In the genomic region with DNA sequence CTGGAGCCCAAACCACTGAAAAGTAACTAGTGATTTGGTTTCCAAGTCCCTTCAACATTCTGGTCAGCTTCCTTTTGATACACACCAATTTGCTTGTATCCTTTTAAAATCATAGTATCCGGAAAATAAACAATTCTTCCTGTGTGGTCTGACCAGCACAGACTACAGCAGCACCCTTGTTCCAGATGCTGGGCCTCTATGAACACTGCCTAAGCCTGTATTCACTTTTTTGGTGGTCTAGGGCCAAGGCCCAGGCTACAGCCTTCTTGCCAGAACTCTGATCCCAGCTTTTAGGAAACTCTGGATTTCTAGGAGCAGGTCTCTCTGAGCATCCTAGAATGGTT, we compare ENCODE assay signal across 1 cellular context.
A peak's percentile ranks its signal among the peaks of the same experiment; 100 is the strongest.
TF ChIP-seq lines count a peak whose summit lies in the region.

No MANE protein-coding gene starts in this region.

TF ChIP-seq in endothelial cell of umbilical vein, 7 proteins besides CTCF, POLR2A, EP300 and RAD21:
- TF ChIP-seq GATA2 (IDR thresholded peaks at IDR 0.05; ENCODE audit: insufficient read depth, insufficient read length, low read depth, low read length), result no peak
- TF ChIP-seq, protein P1, sequence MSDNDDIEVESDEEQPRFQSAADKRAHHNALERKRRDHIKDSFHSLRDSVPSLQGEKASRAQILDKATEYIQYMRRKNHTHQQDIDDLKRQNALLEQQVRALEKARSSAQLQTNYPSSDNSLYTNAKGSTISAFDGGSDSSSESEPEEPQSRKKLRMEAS (IDR thresholded peaks at IDR 0.05; ENCODE audit: insufficient read depth, insufficient read length), result no peak
- TF ChIP-seq POLR2AphosphoS5 (IDR thresholded peaks at IDR 0.05; ENCODE audit: insufficient read depth, low read depth, low read length), result peak; percentile 5
- TF ChIP-seq JUN (IDR thresholded peaks at IDR 0.05; ENCODE audit: borderline replicate concordance, insufficient read depth, insufficient read length, low read depth), result no peak
- no peak for TF ChIP-seq EZH2 (IDR thresholded peaks at IDR 0.05; ENCODE audit: borderline replicate concordance, low read depth, low read length, severe bottlenecking)
- no peak for TF ChIP-seq FOS (IDR thresholded peaks at IDR 0.05; ENCODE audit: borderline replicate concordance, insufficient read depth, low read length)
